Comparison of ENCODE assay signal across 8 cellular contexts in the genomic region with DNA sequence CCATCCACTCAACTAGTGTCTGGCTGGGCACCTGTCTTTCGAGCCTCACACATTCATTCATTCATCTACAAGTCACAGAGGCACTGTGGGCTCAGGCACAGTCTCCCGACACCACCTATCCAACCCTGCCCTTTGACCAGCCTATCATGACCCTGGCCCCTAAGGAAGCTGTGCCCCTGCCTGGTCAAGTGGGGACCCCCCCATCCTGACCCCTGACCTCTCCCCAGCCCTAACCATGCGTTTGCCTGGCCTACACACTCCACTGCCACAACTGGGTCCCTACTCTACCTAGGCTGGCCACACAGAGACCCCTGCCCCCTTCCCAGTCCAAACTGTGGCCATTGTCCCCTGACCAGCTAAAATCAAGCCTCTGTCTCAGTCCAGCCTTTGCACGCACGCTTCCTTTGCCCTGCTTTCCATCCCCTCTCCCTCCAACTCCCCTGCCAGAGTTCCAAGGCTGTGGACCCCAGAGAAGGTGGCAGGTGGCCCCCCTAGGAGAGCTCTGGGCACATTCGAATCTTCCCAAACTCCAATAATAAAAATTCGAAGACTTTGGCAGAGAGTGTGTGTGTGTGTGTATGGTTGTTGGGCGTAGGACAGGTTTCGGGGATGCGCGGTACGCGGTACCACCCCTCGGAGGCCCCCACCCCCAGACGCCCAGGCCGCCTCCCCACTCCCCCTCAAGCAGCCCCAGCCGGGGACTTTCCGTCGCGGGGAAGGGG. TPM values are rescaled to one million over a fixed set of nuclear protein-coding genes. Genes with fewer than 3 reads are reported as not detected.
DNase-seq lines count a peak whose midpoint lies in the region; ATAC-seq and TF ChIP-seq lines count a peak whose summit lies in the region.

No MANE protein-coding gene starts in this region.

- intact Hi-C loops in mucosa of descending colon (cut with DNase I, micrococcal nuclease), result no loop called here
- intact Hi-C loops in head of caudate nucleus (cut with DNase I), result no loop called here

- no peak for DNase-seq in AG04449 (ENCODE audit: low read depth, low spot score)
- DNase-seq in brain microvascular endothelial cell, result no peak
- no peak for DNase-seq in mucosa of descending colon
- DNase-seq in head of caudate nucleus, result no peak
- DNase-seq in caudate nucleus (lab: John Stamatoyannopoulos, UW), result no peak
- DNase-seq in GF-D8 (lab: John Stamatoyannopoulos, UW), result no peak
- DNase-seq in DMS 273 (lab: John Stamatoyannopoulos, UW; ENCODE audit: unreplicated experiment), result no peak

- H3K36me3 ChIP-seq in HUES64 (ENCODE audit: insufficient read depth, low read length), result no peaks in the 10 kb centered on the region
- no peaks in the 10 kb centered on the region for H3K36me3 ChIP-seq in brain microvascular endothelial cell (replicated peaks)
- H3K36me3 ChIP-seq in mucosa of descending colon (ENCODE audit: low read depth), result no peaks in the 10 kb centered on the region

- CTCF ChIA-PET in AG04449 (lab: Yijun Ruan, JAX), result interaction anchor here (0.7 to 4.4 kb wide), 21 partner anchors 9 to 152 kb away, joined by 3 to 30 read pairs (median 4); a partner anchor contains a TSS

- H3K4me1 ChIP-seq in HUES64 (ENCODE audit: insufficient read depth, low read length), result no peaks in the 10 kb centered on the region
- H3K4me1 ChIP-seq in mucosa of descending colon (ENCODE audit: low read depth), result peaks cover 8% of the 10 kb centered on the region

- 32% methylated on average over 11 of the region's 20 CpGs for WGBS in HUES64

- in situ Hi-C loops in brain microvascular endothelial cell (cut with HindIII; ENCODE audit: low pct_ligation_motif_present, low sequenced_read_pairs), result no loop called here

- H3K9me3 ChIP-seq in HUES64 (ENCODE audit: insufficient read depth, low read depth, low read length) (no peaks in the 10 kb centered on the region), mucosa of descending colon (no peaks in the 10 kb centered on the region)

- TF ChIP-seq CTCF in AG04449 (IDR thresholded peaks at IDR 0.05; ENCODE audit: insufficient read depth, low read length, missing control alignments) (no peak), brain microvascular endothelial cell (IDR thresholded peaks at IDR 0.05; ENCODE audit: low read depth, low read length, missing control alignments) (no peak), mucosa of descending colon (IDR thresholded peaks at IDR 0.05) (no peak)

- no peak overlapping the region; the same call in 1 of the 2 replicates for H3K9ac ChIP-seq in HUES64 (ENCODE audit: low read depth, low read length)

- H3K27me3 ChIP-seq in HUES64 (ENCODE audit: insufficient read depth, low read length) (peaks cover 21% of the 10 kb centered on the region), brain microvascular endothelial cell (replicated peaks) (no peaks in the 10 kb centered on the region)

- POLR2A ChIA-PET in AG04449 (lab: Yijun Ruan, JAX), result interaction anchor here (1.0 to 1.2 kb wide), 2 partner anchors 14 to 25 kb away, joined by 3 to 4 read pairs; no protein-coding TSS in a partner anchor

- no peak for ATAC-seq in mucosa of descending colon

- H3K27ac ChIP-seq in HUES64 (ENCODE audit: low read depth, low read length), result no peak overlapping the region
- no peak overlapping the region for H3K27ac ChIP-seq in brain microvascular endothelial cell
- no peak overlapping the region for H3K27ac ChIP-seq in caudate nucleus (ENCODE audit: low read depth, low read length)

- H3K4me3 ChIP-seq in AG04449 (ENCODE audit: low read depth, low read length), result peak overlapping the region; percentile 73
- peak overlapping the region; percentile 67 for H3K4me3 ChIP-seq in HUES64 (ENCODE audit: low read length)
- H3K4me3 ChIP-seq in brain microvascular endothelial cell (ENCODE audit: low read depth, low read length), result peak overlapping the region; percentile 62
- peak overlapping the region; percentile 26 for H3K4me3 ChIP-seq in mucosa of descending colon

RNA-seq across cellular contexts. Expression of a gene that starts 0.4 kb away (rescaled TPM):
- polyA plus RNA-seq in HUES64 (2013, experiment 1 of 2), result 5.1 TPM
- polyA plus RNA-seq in HUES64 (2013, experiment 2 of 2), result 7.7 TPM
- 1 to 10 TPM; 2.0 to 3.1 (median 2.6) TPM for total RNA-seq in mucosa of descending colon

RNA-seq across cellular contexts. Expression of a gene that starts 3.2 kb away (rescaled TPM):
- polyA plus RNA-seq in HUES64 (2013, experiment 1 of 2), result not detected
- polyA plus RNA-seq in HUES64 (2013, experiment 2 of 2), result not detected
- not detected for total RNA-seq in mucosa of descending colon

RNA-seq across cellular contexts. Expression of a gene that starts 25.0 kb away (rescaled TPM):
- 9.2 TPM for polyA plus RNA-seq in HUES64 (2013, experiment 1 of 2)
- polyA plus RNA-seq in HUES64 (2013, experiment 2 of 2), result 10.0 TPM
- total RNA-seq in mucosa of descending colon, result 10 to 100 TPM; 15.8 to 17.9 (median 17.1) TPM

RNA-seq across cellular contexts. Expression of a gene that starts 30.7 kb away (rescaled TPM):
- polyA plus RNA-seq in HUES64 (2013, experiment 1 of 2), result 10.4 TPM
- polyA plus RNA-seq in HUES64 (2013, experiment 2 of 2), result 16.7 TPM
- 1 to 10 TPM in 2 of 3 donors, under 1 TPM in 1; 0.82 to 1.2 (median 1.0) TPM for total RNA-seq in mucosa of descending colon

RNA-seq across cellular contexts. Expression of a gene that starts 41.4 kb away (rescaled TPM):
- 0.55 TPM for polyA plus RNA-seq in HUES64 (2013, experiment 1 of 2)
- polyA plus RNA-seq in HUES64 (2013, experiment 2 of 2), result 0.70 TPM
- 10 to 100 TPM; 13.6 to 34.2 (median 32.9) TPM for total RNA-seq in mucosa of descending colon
